ENCODE assay signal across 20 cellular contexts in the genomic region with DNA sequence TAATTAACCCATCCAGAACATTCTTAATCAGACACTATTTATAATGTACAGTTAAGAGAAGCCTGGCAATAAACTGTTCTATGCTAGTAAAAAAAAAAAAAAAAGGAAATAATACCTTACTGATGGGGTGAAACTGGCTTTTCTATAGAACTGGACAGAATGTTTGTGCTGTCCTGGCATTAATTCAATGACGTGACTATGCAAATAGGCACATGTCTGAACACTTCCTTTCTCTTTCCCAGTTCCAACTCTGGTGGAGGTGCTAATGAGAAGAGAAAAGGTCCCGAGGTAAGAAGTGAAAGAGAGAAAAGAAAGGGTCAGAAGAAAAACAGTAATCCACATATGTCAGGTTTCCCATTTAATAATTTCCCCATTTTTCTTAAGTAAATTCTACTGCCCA.
A peak's percentile ranks its signal among the peaks of the same experiment; 100 is the strongest.
DNase-seq lines count a peak whose midpoint lies in the region; ATAC-seq and TF ChIP-seq lines count a peak whose summit lies in the region.
"Had no signal": no experiment of that assay in that cellular context is flagged by ENCODE, and none has a peak within 500 bp of the region (broad histone marks: within the 10 kb centered on the region; RNA-seq: fewer than 3 reads in every experiment).

No MANE protein-coding gene starts in this region.

- peaks cover 36% of the 10 kb centered on the region for H3K4me1 ChIP-seq in foreskin keratinocyte
- no peaks in the 10 kb centered on the region for H3K4me1 ChIP-seq in A673 (ENCODE audit: insufficient read depth, low read length, poor library complexity, severe bottlenecking)
- H3K4me1 ChIP-seq: Caco-2 had no signal

- no TSS peak for BruUV-seq in A673 (replicated peaks; lab: Mats Ljungman, UMichigan)

- CTCF ChIA-PET in A673 (lab: Charles Lee) = no interaction called here

- peak overlapping the region; percentile 51 for H3K27ac ChIP-seq in foreskin keratinocyte
- H3K27ac ChIP-seq in A673 (ENCODE audit: low read depth, low read length, poor library complexity, severe bottlenecking) = no peak overlapping the region

- intact Hi-C loops in A673 (cut with micrococcal nuclease; ENCODE audit: unreplicated experiment) (no loop called here), left ventricle myocardium superior (cut with micrococcal nuclease) (no loop called here)

- peak; percentile 6 for DNase-seq in NCI-H69 (lab: John Stamatoyannopoulos, UW)
- peak; percentile 32 to 44 for DNase-seq in foreskin keratinocyte
- DNase-seq in A673 (ENCODE audit: low spot score) = no peak
- DNase-seq in stimulated activated naive CD8-positive, alpha-beta T cell treated with anti-CD3 and anti-CD28 coated beads, Interleukin-15, Interleukin-2, amounts not matched to agents 100 U/mL and 50 U/mL, for 24 hours = no peak
- DNase-seq in left ventricle myocardium superior = no peak
- DNase-seq: Caco-2; CD4-positive, CD25-positive, alpha-beta regulatory T cell; DMS153; EL; H7; Kasumi-1; NCI-H1105 treated with DMSO at 0.1 percent for 48 hours; NCI-H1694 treated with DMSO at 0.1 percent for 48 hours; NCI-H226; NK-92 treated with Interleukin-12 subunit alpha and Interleukin-12 subunit beta, amount 100 ng/mL, for 24 hours; OCI-M1; SIG-M5; T-helper 17 cell had no signal

- H3K27me3 ChIP-seq in foreskin keratinocyte (no peaks in the 10 kb centered on the region), A673 (replicated peaks; ENCODE audit: insufficient read depth, low read depth, low read length, poor library complexity) (no peaks in the 10 kb centered on the region)

- ATAC-seq in GM19395 (IDR thresholded peaks at IDR 0.05; ENCODE audit: unreplicated experiment) = peak; percentile 60
- ATAC-seq in HG02678 (IDR thresholded peaks at IDR 0.05; ENCODE audit: unreplicated experiment) = peak; percentile 53
- ATAC-seq in foreskin keratinocyte = no peak
- no peak for ATAC-seq in stimulated activated naive CD8-positive, alpha-beta T cell treated with anti-CD3 and anti-CD28 coated beads, Interleukin-15, Interleukin-2, amounts not matched to agents 100 U/mL and 50 U/mL, for 24 hours
- ATAC-seq in left ventricle myocardium superior = no peak
- ATAC-seq: T-helper 17 cell had no signal

- H3K36me3 ChIP-seq in A673 (ENCODE audit: insufficient read depth, low read length, poor library complexity, severe bottlenecking) = no peaks in the 10 kb centered on the region

- H3K4me3 ChIP-seq in A673 (ENCODE audit: low read depth, low read length, poor library complexity, severe bottlenecking) = no peak overlapping the region

- POLR2A ChIA-PET in A673 (lab: Charles Lee; ENCODE audit: low non-redundant PET) = no interaction called here

- TF ChIP-seq CTCF in foreskin keratinocyte (conservative IDR thresholded peaks at IDR 0.05) (no peak), A673 (conservative IDR thresholded peaks at IDR 0.05; ENCODE audit: low read depth, low read length) (no peak)

- no peaks in the 10 kb centered on the region for H3K9me3 ChIP-seq in A673 (ENCODE audit: low read depth, low read length, poor library complexity, severe bottlenecking)
- H3K9me3 ChIP-seq: Caco-2 had no signal

Comparison
In these comparisons a context has a peak if more than half of its experiments do, and no peak if none do; other contexts are left out.
1. ATAC-seq: peak in GM19395 (single experiment) and HG02678 (single experiment); none in foreskin keratinocyte (single experiment), stimulated activated naive CD8-positive, alpha-beta T cell treated with anti-CD3 and anti-CD28 coated beads, Interleukin-15, Interleukin-2, amounts not matched to agents 100 U/mL and 50 U/mL, for 24 hours (single experiment) and left ventricle myocardium superior (single experiment).
2. DNase-seq: peak in NCI-H69 (single experiment) and foreskin keratinocyte (2 of 2); none in A673 (single experiment), stimulated activated naive CD8-positive, alpha-beta T cell treated with anti-CD3 and anti-CD28 coated beads, Interleukin-15, Interleukin-2, amounts not matched to agents 100 U/mL and 50 U/mL, for 24 hours (single experiment) and left ventricle myocardium superior (single experiment).